Comparison of ENCODE assay signal across 1 cellular context in genomic region chr20:25065044-25065624, GRCh38.
TF ChIP-seq lines count a peak whose summit lies in the region.

No MANE protein-coding gene starts in this region.

TF ChIP-seq in HepG2, 621 proteins besides CTCF, POLR2A, EP300 and RAD21 (continued from another document and continues in another):
- TF ChIP-seq, protein P1, sequence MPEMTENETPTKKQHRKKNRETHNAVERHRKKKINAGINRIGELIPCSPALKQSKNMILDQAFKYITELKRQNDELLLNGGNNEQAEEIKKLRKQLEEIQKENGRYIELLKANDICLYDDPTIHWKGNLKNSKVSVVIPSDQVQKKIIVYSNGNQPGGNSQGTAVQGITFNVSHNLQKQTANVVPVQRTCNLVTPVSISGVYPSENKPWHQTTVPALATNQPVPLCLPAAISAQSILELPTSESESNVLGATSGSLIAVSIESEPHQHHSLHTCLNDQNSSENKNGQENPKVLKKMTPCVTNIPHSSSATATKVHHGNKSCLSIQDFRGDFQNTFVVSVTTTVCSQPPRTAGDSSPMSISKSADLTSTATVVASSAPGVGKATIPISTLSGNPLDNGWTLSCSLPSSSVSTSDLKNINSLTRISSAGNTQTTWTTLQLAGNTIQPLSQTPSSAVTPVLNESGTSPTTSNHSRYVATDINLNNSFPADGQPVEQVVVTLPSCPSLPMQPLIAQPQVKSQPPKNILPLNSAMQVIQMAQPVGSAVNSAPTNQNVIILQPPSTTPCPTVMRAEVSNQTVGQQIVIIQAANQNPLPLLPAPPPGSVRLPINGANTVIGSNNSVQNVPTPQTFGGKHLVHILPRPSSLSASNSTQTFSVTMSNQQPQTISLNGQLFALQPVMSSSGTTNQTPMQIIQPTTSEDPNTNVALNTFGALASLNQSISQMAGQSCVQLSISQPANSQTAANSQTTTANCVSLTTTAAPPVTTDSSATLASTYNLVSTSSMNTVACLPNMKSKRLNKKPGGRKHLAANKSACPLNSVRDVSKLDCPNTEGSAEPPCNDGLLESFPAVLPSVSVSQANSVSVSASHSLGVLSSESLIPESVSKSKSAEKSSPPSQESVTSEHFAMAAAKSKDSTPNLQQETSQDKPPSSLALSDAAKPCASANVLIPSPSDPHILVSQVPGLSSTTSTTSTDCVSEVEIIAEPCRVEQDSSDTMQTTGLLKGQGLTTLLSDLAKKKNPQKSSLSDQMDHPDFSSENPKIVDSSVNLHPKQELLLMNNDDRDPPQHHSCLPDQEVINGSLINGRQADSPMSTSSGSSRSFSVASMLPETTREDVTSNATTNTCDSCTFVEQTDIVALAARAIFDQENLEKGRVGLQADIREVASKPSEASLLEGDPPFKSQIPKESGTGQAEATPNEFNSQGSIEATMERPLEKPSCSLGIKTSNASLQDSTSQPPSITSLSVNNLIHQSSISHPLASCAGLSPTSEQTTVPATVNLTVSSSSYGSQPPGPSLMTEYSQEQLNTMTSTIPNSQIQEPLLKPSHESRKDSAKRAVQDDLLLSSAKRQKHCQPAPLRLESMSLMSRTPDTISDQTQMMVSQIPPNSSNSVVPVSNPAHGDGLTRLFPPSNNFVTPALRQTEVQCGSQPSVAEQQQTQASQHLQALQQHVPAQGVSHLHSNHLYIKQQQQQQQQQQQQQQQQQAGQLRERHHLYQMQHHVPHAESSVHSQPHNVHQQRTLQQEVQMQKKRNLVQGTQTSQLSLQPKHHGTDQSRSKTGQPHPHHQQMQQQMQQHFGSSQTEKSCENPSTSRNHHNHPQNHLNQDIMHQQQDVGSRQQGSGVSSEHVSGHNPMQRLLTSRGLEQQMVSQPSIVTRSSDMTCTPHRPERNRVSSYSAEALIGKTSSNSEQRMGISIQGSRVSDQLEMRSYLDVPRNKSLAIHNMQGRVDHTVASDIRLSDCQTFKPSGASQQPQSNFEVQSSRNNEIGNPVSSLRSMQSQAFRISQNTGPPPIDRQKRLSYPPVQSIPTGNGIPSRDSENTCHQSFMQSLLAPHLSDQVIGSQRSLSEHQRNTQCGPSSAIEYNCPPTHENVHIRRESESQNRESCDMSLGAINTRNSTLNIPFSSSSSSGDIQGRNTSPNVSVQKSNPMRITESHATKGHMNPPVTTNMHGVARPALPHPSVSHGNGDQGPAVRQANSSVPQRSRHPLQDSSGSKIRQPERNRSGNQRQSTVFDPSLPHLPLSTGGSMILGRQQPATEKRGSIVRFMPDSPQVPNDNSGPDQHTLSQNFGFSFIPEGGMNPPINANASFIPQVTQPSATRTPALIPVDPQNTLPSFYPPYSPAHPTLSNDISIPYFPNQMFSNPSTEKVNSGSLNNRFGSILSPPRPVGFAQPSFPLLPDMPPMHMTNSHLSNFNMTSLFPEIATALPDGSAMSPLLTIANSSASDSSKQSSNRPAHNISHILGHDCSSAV (CRISPR knock-in tag; IDR thresholded peaks at IDR 0.05; ENCODE audit: borderline replicate concordance) = no peak
- TF ChIP-seq ZNF3 (CRISPR knock-in tag; IDR thresholded peaks at IDR 0.05) = no peak
- TF ChIP-seq, protein P2, sequence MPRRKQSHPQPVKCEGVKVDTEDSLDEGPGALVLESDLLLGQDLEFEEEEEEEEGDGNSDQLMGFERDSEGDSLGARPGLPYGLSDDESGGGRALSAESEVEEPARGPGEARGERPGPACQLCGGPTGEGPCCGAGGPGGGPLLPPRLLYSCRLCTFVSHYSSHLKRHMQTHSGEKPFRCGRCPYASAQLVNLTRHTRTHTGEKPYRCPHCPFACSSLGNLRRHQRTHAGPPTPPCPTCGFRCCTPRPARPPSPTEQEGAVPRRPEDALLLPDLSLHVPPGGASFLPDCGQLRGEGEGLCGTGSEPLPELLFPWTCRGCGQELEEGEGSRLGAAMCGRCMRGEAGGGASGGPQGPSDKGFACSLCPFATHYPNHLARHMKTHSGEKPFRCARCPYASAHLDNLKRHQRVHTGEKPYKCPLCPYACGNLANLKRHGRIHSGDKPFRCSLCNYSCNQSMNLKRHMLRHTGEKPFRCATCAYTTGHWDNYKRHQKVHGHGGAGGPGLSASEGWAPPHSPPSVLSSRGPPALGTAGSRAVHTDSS (CRISPR knock-in tag; conservative IDR thresholded peaks at IDR 0.05) = no peak
- no peak for TF ChIP-seq MNT (IDR thresholded peaks at IDR 0.05)
- no peak for TF ChIP-seq ZNF512B (CRISPR knock-in tag; IDR thresholded peaks at IDR 0.05; ENCODE audit: borderline replicate concordance)
- no peak for TF ChIP-seq HNRNPLL (IDR thresholded peaks at IDR 0.05; ENCODE audit: low read depth, low read length, poor library complexity, severe bottlenecking)
- TF ChIP-seq MLLT10 (CRISPR knock-in tag; IDR thresholded peaks at IDR 0.05) = no peak
- TF ChIP-seq, protein P3, sequence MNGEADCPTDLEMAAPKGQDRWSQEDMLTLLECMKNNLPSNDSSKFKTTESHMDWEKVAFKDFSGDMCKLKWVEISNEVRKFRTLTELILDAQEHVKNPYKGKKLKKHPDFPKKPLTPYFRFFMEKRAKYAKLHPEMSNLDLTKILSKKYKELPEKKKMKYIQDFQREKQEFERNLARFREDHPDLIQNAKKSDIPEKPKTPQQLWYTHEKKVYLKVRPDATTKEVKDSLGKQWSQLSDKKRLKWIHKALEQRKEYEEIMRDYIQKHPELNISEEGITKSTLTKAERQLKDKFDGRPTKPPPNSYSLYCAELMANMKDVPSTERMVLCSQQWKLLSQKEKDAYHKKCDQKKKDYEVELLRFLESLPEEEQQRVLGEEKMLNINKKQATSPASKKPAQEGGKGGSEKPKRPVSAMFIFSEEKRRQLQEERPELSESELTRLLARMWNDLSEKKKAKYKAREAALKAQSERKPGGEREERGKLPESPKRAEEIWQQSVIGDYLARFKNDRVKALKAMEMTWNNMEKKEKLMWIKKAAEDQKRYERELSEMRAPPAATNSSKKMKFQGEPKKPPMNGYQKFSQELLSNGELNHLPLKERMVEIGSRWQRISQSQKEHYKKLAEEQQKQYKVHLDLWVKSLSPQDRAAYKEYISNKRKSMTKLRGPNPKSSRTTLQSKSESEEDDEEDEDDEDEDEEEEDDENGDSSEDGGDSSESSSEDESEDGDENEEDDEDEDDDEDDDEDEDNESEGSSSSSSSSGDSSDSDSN (CRISPR knock-in tag; IDR thresholded peaks at IDR 0.05) = 0 out of 2 replicates have a peak, but pooled peaks have one; percentile 10
- 0 out of 2 replicates have a peak, but pooled peaks have one; percentile 30 for TF ChIP-seq MEIS2 (CRISPR knock-in tag; IDR thresholded peaks at IDR 0.05)
- no peak; the same call in 1 of the 2 replicates for TF ChIP-seq ZNF280B (CRISPR knock-in tag; IDR thresholded peaks at IDR 0.05; ENCODE audit: borderline replicate concordance)
- TF ChIP-seq FOSL1 (CRISPR knock-in tag; IDR thresholded peaks at IDR 0.05; ENCODE audit: borderline replicate concordance) = peak; percentile 1; the same call in 1 of the 2 replicates
- TF ChIP-seq MBD4 (IDR thresholded peaks at IDR 0.05; ENCODE audit: borderline replicate concordance, low read length) = no peak
- TF ChIP-seq ZNF30 (CRISPR knock-in tag; IDR thresholded peaks at IDR 0.05) = no peak
- 0 out of 2 replicates have a peak, but pooled peaks have one; percentile 37 for TF ChIP-seq ZFP37 (CRISPR knock-in tag; IDR thresholded peaks at IDR 0.05; ENCODE audit: borderline replicate concordance)
- TF ChIP-seq LBX2 (CRISPR knock-in tag; IDR thresholded peaks at IDR 0.05; ENCODE audit: borderline replicate concordance) = no peak
- no peak for TF ChIP-seq POGZ (CRISPR knock-in tag; IDR thresholded peaks at IDR 0.05)
- TF ChIP-seq NR2F1 (CRISPR knock-in tag; IDR thresholded peaks at IDR 0.05) = no peak
- TF ChIP-seq KAT2B (IDR thresholded peaks at IDR 0.05; ENCODE audit: borderline replicate concordance, low read depth, low read length) = no peak
- no peak for TF ChIP-seq HOXA7 (CRISPR knock-in tag; IDR thresholded peaks at IDR 0.05)
- TF ChIP-seq, protein P4, sequence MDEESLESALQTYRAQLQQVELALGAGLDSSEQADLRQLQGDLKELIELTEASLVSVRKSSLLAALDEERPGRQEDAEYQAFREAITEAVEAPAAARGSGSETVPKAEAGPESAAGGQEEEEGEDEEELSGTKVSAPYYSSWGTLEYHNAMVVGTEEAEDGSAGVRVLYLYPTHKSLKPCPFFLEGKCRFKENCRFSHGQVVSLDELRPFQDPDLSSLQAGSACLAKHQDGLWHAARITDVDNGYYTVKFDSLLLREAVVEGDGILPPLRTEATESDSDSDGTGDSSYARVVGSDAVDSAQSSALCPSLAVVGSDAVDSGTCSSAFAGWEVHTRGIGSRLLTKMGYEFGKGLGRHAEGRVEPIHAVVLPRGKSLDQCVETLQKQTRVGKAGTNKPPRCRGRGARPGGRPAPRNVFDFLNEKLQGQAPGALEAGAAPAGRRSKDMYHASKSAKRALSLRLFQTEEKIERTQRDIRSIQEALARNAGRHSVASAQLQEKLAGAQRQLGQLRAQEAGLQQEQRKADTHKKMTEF (CRISPR knock-in tag; IDR thresholded peaks at IDR 0.05) = no peak
- no peak for TF ChIP-seq RFX3 (CRISPR knock-in tag; IDR thresholded peaks at IDR 0.05)
- no peak for TF ChIP-seq TEAD2 (CRISPR knock-in tag; IDR thresholded peaks at IDR 0.05)
- no peak for TF ChIP-seq NCOA1 (CRISPR knock-in tag; IDR thresholded peaks at IDR 0.05)
- TF ChIP-seq ZNF878 (CRISPR knock-in tag; IDR thresholded peaks at IDR 0.05) = no peak
- no peak for TF ChIP-seq BRCA1 (CRISPR knock-in tag; IDR thresholded peaks at IDR 0.05)
- no peak for TF ChIP-seq ATRX (CRISPR knock-in tag; IDR thresholded peaks at IDR 0.05; ENCODE audit: borderline replicate concordance)
- TF ChIP-seq ZNF543 (CRISPR knock-in tag; IDR thresholded peaks at IDR 0.05) = no peak
- 0 out of 2 replicates have a peak, but pooled peaks have one; percentile 12 for TF ChIP-seq REPIN1 (CRISPR knock-in tag; IDR thresholded peaks at IDR 0.05; ENCODE audit: borderline replicate concordance, low read depth)
- no peak for TF ChIP-seq ZSCAN31 (CRISPR knock-in tag; IDR thresholded peaks at IDR 0.05; ENCODE audit: low read depth)
- TF ChIP-seq NFE2L2 (IDR thresholded peaks at IDR 0.05; ENCODE audit: low read length) = no peak
- no peak for TF ChIP-seq ARNT2 (CRISPR knock-in tag; IDR thresholded peaks at IDR 0.05; ENCODE audit: low read depth)
- TF ChIP-seq TCF7 (IDR thresholded peaks at IDR 0.05; ENCODE audit: low read depth) = peak; percentile 13; the same call in 1 of the 2 replicates
- 0 out of 2 replicates have a peak, but pooled peaks have one; percentile 8 for TF ChIP-seq PITX1 (CRISPR knock-in tag; IDR thresholded peaks at IDR 0.05)
- TF ChIP-seq NR2F6 (IDR thresholded peaks at IDR 0.05) = no peak
- TF ChIP-seq NR2F6 (CRISPR knock-in tag; IDR thresholded peaks at IDR 0.05) = no peak
- no peak for TF ChIP-seq ZNF564 (CRISPR knock-in tag; IDR thresholded peaks at IDR 0.05)
- TF ChIP-seq ZNF839 (CRISPR knock-in tag; IDR thresholded peaks at IDR 0.05; ENCODE audit: borderline replicate concordance) = no peak
- TF ChIP-seq FOXO1 (CRISPR knock-in tag; IDR thresholded peaks at IDR 0.05) = no peak
- TF ChIP-seq TBL1XR1 (IDR thresholded peaks at IDR 0.05; ENCODE audit: borderline replicate concordance, low read length, partially characterized antibody) = no peak
